In genomic region chrX:46649421-46650260, GRCh38 we compare ENCODE assay signal across 10 cellular contexts.
DNase-seq lines count a peak whose midpoint lies in the region; ATAC-seq lines count a peak whose summit lies in the region.
"Had no signal": no experiment of that assay in that cellular context is flagged by ENCODE, and none has a peak within 500 bp of the region (broad histone marks: within the 10 kb centered on the region; RNA-seq: fewer than 3 reads in every experiment).

No MANE protein-coding gene starts in this region.

- no peak overlapping the region for H3K4me3 ChIP-seq in MG63

- no peak for ATAC-seq in GM21423 (IDR thresholded peaks at IDR 0.05; ENCODE audit: unreplicated experiment)
- ATAC-seq: CD8-positive, alpha-beta T cell; Panc1 had no signal

- no peaks in the 10 kb centered on the region for H3K36me3 ChIP-seq in MG63

- DNase-seq in AG20443 (ENCODE audit: low spot score), result peak; percentile 35
- peak; percentile 69 for DNase-seq in MV-4-11 (lab: John Stamatoyannopoulos, UW)
- DNase-seq in amygdala (lab: John Stamatoyannopoulos, UW), result peak in 29 of 56 donors; percentile 0 to 47 (median 4)
- peak; percentile 62 to 67 for DNase-seq in lung microvascular endothelial cell (ENCODE audit: low read depth in 2 of 2)
- DNase-seq in activated CD8-positive, alpha-beta memory T cell treated with anti-CD3 and anti-CD28 coated beads, Interleukin-2, amount 50 U/mL, for 4 hours, result no peak
- no peak for DNase-seq in NCI-H2196 treated with DMSO at 0.1 percent for 48 hours (lab: John Stamatoyannopoulos, UW; ENCODE audit: unreplicated experiment)
- DNase-seq in MG63, result no peak
- DNase-seq: CD8-positive, alpha-beta T cell had no signal

- no peaks in the 10 kb centered on the region for H3K9me3 ChIP-seq in MG63

- no peaks in the 10 kb centered on the region for H3K27me3 ChIP-seq in MG63

Comparison
In these comparisons a context has a peak if more than half of its experiments do, and no peak if none do; other contexts are left out.
1. DNase-seq: peak in AG20443 (single experiment), MV-4-11 (single experiment), amygdala (29 of 56) and lung microvascular endothelial cell (2 of 2); none in activated CD8-positive, alpha-beta memory T cell treated with anti-CD3 and anti-CD28 coated beads, Interleukin-2, amount 50 U/mL, for 4 hours (single experiment), NCI-H2196 treated with DMSO at 0.1 percent for 48 hours (single experiment) and MG63 (single experiment).